In genomic region chr18:25235648-25236047, GRCh38 we compare ENCODE assay signal across 20 cellular contexts.
"Had no signal": no experiment of that assay in that cellular context is flagged by ENCODE, and none has a peak within 500 bp of the region (broad histone marks: within the 10 kb centered on the region; RNA-seq: fewer than 3 reads in every experiment).

No MANE protein-coding gene starts in this region.

- ATAC-seq: activated CD8-positive, alpha-beta T cell treated with anti-CD3 and anti-CD28 coated beads for 36 hours; gastrocnemius medialis; heart right ventricle; left ventricle myocardium superior; stimulated activated naive CD8-positive, alpha-beta T cell treated with anti-CD3 and anti-CD28 coated beads, Interleukin-15, Interleukin-2, amounts not matched to agents 100 U/mL and 50 U/mL, for 24 hours had no signal

- H3K4me1 Mint-ChIP-seq: activated CD4-positive, alpha-beta T cell treated with anti-CD3 and anti-CD28 coated beads, Interleukin-2, amount 10 ng/mL, durations not matched to agents 24 days and 14 days; activated naive CD8-positive, alpha-beta T cell treated with anti-CD3 and anti-CD28 coated beads, Interleukin-2, amount 10 ng/mL, durations not matched to agents 7 days and 5 days; memory B cell had no signal

- DNase-seq: activated CD4-positive, alpha-beta T cell treated with anti-CD3 and anti-CD28 coated beads, Interleukin-2, amount 10 ng/mL, durations not matched to agents 24 days and 14 days; activated CD8-positive, alpha-beta T cell treated with anti-CD3 and anti-CD28 coated beads for 36 hours; activated naive CD4-positive, alpha-beta T cell treated with Interleukin-2 at 50 U/mL for 16 hours; activated naive CD8-positive, alpha-beta T cell treated with anti-CD3 and anti-CD28 coated beads, Interleukin-2, amount 10 ng/mL, durations not matched to agents 7 days and 5 days; activated T-cell treated with anti-CD3 and anti-CD28 coated beads, Interleukin-2, amount 50 U/mL, for 24 hours; amygdala; caudate nucleus; colonic mucosa; gastrocnemius medialis; heart right ventricle; left ventricle myocardium superior; occipital lobe; retina; stimulated activated CD4-positive, alpha-beta T cell treated with anti-CD3 and anti-CD28 coated beads, Interleukin-12 subunit alpha, Interleukin-12 subunit beta, amount 100 ng/mL, for 4 hours; stimulated activated CD4-positive, alpha-beta T cell treated with anti-CD3 and anti-CD28 coated beads, Interleukin-2, amount 100 ng/mL, for 24 hours; stimulated activated naive CD8-positive, alpha-beta T cell treated with anti-CD3 and anti-CD28 coated beads, Interleukin-15, Interleukin-2, amounts not matched to agents 100 U/mL and 50 U/mL, for 24 hours; substantia nigra; transverse colon had no signal

- H3K36me3 ChIP-seq: colonic mucosa, gastrocnemius medialis, heart right ventricle, transverse colon had no signal

- H3K9me3 Mint-ChIP-seq: activated CD4-positive, alpha-beta T cell treated with anti-CD3 and anti-CD28 coated beads, Interleukin-2, amount 10 ng/mL, durations not matched to agents 24 days and 14 days; activated CD8-positive, alpha-beta T cell treated with anti-CD3 and anti-CD28 coated beads for 36 hours; activated naive CD8-positive, alpha-beta T cell treated with anti-CD3 and anti-CD28 coated beads, Interleukin-2, amount 10 ng/mL, durations not matched to agents 7 days and 5 days; activated T-cell treated with anti-CD3 and anti-CD28 coated beads, Interleukin-2, amount 50 U/mL, for 24 hours; activated T-helper 2 cell treated with anti-CD3 and anti-CD28 coated beads, Interferon-gamma antibody, Interleukin-2, Interleukin-4, amounts not matched to agents 10 μg/mL and 5 μg/mL and 100 μg/mL, durations not matched to agents 14 hours and 24 hours and 36 hours; memory B cell had no signal

- H3K27ac ChIP-seq: colonic mucosa, gastrocnemius medialis, transverse colon had no signal

- H3K27ac Mint-ChIP-seq: activated CD4-positive, alpha-beta T cell treated with anti-CD3 and anti-CD28 coated beads, Interleukin-2, amount 10 ng/mL, durations not matched to agents 24 days and 14 days; activated CD8-positive, alpha-beta T cell treated with anti-CD3 and anti-CD28 coated beads for 36 hours; activated naive CD8-positive, alpha-beta T cell treated with anti-CD3 and anti-CD28 coated beads, Interleukin-2, amount 10 ng/mL, durations not matched to agents 7 days and 5 days; activated T-cell treated with anti-CD3 and anti-CD28 coated beads, Interleukin-2, amount 50 U/mL, for 24 hours; activated T-helper 2 cell treated with anti-CD3 and anti-CD28 coated beads, Interferon-gamma antibody, Interleukin-2, Interleukin-4, amounts not matched to agents 10 μg/mL and 5 μg/mL and 100 μg/mL, durations not matched to agents 14 hours and 24 hours and 36 hours; memory B cell had no signal

- H3K4me1 ChIP-seq: colonic mucosa had no signal

- H3K4me3 ChIP-seq: colonic mucosa, gastrocnemius medialis, transverse colon had no signal

- H3K9me3 ChIP-seq: colonic mucosa, gastrocnemius medialis, heart right ventricle, transverse colon had no signal

- H3K27me3 Mint-ChIP-seq: activated CD4-positive, alpha-beta T cell treated with anti-CD3 and anti-CD28 coated beads, Interleukin-2, amount 10 ng/mL, durations not matched to agents 24 days and 14 days; activated naive CD8-positive, alpha-beta T cell treated with anti-CD3 and anti-CD28 coated beads, Interleukin-2, amount 10 ng/mL, durations not matched to agents 7 days and 5 days; activated T-cell treated with anti-CD3 and anti-CD28 coated beads, Interleukin-2, amount 50 U/mL, for 24 hours had no signal

- H3K27me3 ChIP-seq: colonic mucosa, gastrocnemius medialis, heart right ventricle, transverse colon had no signal

- H3K4me3 Mint-ChIP-seq: activated CD4-positive, alpha-beta T cell treated with anti-CD3 and anti-CD28 coated beads, Interleukin-2, amount 10 ng/mL, durations not matched to agents 24 days and 14 days; activated CD8-positive, alpha-beta T cell treated with anti-CD3 and anti-CD28 coated beads for 36 hours; activated naive CD8-positive, alpha-beta T cell treated with anti-CD3 and anti-CD28 coated beads, Interleukin-2, amount 10 ng/mL, durations not matched to agents 7 days and 5 days; activated T-cell treated with anti-CD3 and anti-CD28 coated beads, Interleukin-2, amount 50 U/mL, for 24 hours; memory B cell had no signal

- H3K36me3 Mint-ChIP-seq: activated naive CD8-positive, alpha-beta T cell treated with anti-CD3 and anti-CD28 coated beads, Interleukin-2, amount 10 ng/mL, durations not matched to agents 7 days and 5 days; memory B cell had no signal
